In the genomic region with DNA sequence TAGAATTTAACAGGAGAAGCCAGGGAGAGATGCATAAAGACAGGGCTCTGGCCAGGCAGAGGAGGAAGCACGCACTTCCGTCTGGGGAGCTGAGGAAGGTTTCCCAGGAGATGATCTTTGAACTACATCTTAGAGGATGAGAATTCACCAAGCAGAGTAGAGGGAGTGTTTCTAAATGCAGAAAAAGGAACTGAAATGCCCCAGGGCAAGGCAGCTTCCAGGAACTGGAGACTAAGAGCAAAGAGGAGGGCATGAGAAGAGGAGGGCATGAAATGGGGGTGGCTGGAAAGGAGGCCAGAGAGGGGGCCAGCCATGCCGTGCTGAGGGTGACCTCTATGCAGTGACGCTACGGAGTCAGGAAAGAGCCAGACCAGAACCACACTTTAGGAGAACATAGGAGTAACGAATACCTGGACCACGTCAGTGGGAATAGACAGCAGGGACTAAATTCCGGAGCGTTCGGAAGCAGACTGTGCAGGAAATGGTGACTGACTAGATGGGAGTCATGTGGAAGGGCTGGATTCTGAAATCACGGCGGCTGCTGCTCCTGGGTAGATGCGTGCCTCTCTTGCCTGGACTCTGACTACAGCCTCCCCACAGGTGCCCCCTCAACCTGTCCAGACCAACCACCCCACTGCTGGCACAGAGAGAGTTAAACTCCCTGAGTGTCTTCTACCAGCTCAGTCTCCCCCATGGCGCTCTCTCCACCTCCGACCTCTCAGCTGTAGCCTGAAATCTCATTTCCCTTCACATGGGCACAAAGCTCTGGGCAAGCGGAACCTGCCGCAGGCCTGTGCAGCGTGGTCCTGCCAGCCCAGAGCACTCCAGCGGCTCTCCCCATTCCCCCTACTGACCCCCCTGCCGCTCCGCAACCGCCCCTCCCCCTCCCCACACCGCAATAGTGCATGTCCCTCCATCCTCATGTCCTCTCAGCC, we compare ENCODE assay signal across 11 cellular contexts.
A peak's percentile ranks its signal among the peaks of the same experiment; 100 is the strongest.
DNase-seq lines count a peak whose midpoint lies in the region; ATAC-seq, FAIRE-seq and TF ChIP-seq lines count a peak whose summit lies in the region.
"Had no signal": no experiment of that assay in that cellular context is flagged by ENCODE, and none has a peak within 500 bp of the region (broad histone marks: within the 10 kb centered on the region; RNA-seq: fewer than 3 reads in every experiment).

No MANE protein-coding gene starts in this region.

- H3K9ac ChIP-seq in mucosa of rectum (ENCODE audit: low read depth in 1 of 2, low read length in 2 of 2), result no peak overlapping the region

- FAIRE-seq in RCC 7860 (lab: Jason Lieb, UNC), result no peak

- no peak for TF ChIP-seq CTCF in left ventricle myocardium inferior (IDR thresholded peaks at IDR 0.05; ENCODE audit: borderline replicate concordance)
- no peak for TF ChIP-seq CTCF in GM13976 (IDR thresholded peaks at IDR 0.05; ENCODE audit: borderline replicate concordance, control extremely low read depth, extremely low read depth, insufficient read depth, missing control alignments)

- H3K4me1 ChIP-seq in left ventricle myocardium inferior (peaks cover 22% of the 10 kb centered on the region), mucosa of rectum (ENCODE audit: control insufficient read depth in 2 of 2, insufficient read depth in 2 of 2, low read length in 2 of 2) (peaks cover 53 to 67% of the 10 kb centered on the region in 2 donors)

- intact Hi-C loops in Right ventricle myocardium superior (cut with DNase I), result no loop called here
- intact Hi-C loops in left ventricle myocardium inferior (cut with micrococcal nuclease), result no loop called here

- H3K27ac ChIP-seq in left ventricle myocardium inferior (replicated peaks) (no peak overlapping the region), mucosa of rectum (ENCODE audit: low read depth in 2 of 2, low read length in 2 of 2) (peak overlapping the region; percentile 67 to 72)

- in situ Hi-C loops in GM13976 (cut with MboI; ENCODE audit: low sequenced_read_pairs, unreplicated experiment), result no loop called here

- H3K4me3 ChIP-seq in left ventricle myocardium inferior, result no peak overlapping the region
- H3K4me3 ChIP-seq in mucosa of rectum (ENCODE audit: low read length in 2 of 2), result no peak overlapping the region

- H3K27me3 ChIP-seq in left ventricle myocardium inferior (ENCODE audit: low read depth) (no peaks in the 10 kb centered on the region), mucosa of rectum (ENCODE audit: control insufficient read depth in 2 of 2, insufficient read depth in 2 of 2, low read length in 2 of 2) (no peaks in the 10 kb centered on the region)

- H3K36me3 ChIP-seq in left ventricle myocardium inferior (no peaks in the 10 kb centered on the region), mucosa of rectum (ENCODE audit: control insufficient read depth in 2 of 2, insufficient read depth in 2 of 2, low read length in 2 of 2) (no peaks in the 10 kb centered on the region)

- DNase-seq in Right ventricle myocardium superior (no peak), left ventricle myocardium inferior (no peak), dermis blood vessel endothelial cell (peak; percentile 56), mesenteric fat pad (ENCODE audit: low spot score) (no peak), RCC 7860 (ENCODE audit: low spot score) (no peak), GM13976 (ENCODE audit: low spot score) (no peak)
- DNase-seq: KG1, NCI-H524, T-helper 9 cell had no signal

- ATAC-seq in Right ventricle myocardium superior (ENCODE audit: poor library complexity), result peak; percentile 42
- ATAC-seq in HG02571 (IDR thresholded peaks at IDR 0.05; ENCODE audit: unreplicated experiment), result no peak

- H3K9me3 ChIP-seq in left ventricle myocardium inferior (replicated peaks) (no peaks in the 10 kb centered on the region), mucosa of rectum (ENCODE audit: control insufficient read depth in 2 of 2, low read length in 2 of 2) (no peaks in the 10 kb centered on the region)
